In the genomic region with DNA sequence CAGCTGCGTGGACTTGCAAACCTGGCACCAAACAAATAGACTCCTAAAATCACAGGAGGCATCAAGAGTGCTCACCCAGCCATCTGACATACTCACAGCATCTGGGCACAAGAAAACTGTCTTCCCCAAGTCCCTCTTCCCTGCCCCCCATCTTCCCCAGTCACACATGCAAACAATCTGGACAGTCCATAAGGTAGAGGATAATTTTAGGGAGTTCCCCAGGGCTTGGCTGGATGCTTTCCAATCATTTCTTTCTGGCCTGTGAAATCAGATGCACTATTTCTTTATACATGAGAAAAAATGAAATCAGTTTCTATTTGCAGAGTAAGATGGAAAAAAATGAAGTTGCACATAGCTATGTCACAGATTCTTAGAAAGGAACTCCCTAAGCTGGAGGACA, we compare ENCODE assay signal across 19 cellular contexts.
"Had no signal": no experiment of that assay in that cellular context is flagged by ENCODE, and none has a peak within 500 bp of the region (broad histone marks: within the 10 kb centered on the region; RNA-seq: fewer than 3 reads in every experiment).

No MANE protein-coding gene starts in this region.

- H3K36me3 Mint-ChIP-seq: naive B cell, type B pancreatic cell had no signal

- ATAC-seq: heart left ventricle, pancreas, right cardiac atrium had no signal

- DNase-seq: effector CD4-positive, alpha-beta T cell; endodermal cell; erythroblast; foreskin melanocyte; heart left ventricle; hippocampal formation; kidney glomerular epithelial cell; mesendoderm; naive B cell; occipital lobe; pancreas; stimulated activated CD4-positive, alpha-beta T cell treated with anti-CD3 and anti-CD28 coated beads, Interleukin-2, amount 100 ng/mL, for 48 hours; stimulated activated naive CD4-positive, alpha-beta T cell treated with Interleukin-2 at 50 U/mL for 16 hours; thyroid gland; uterus had no signal

- H3K27me3 Mint-ChIP-seq: progenitor cell of endocrine pancreas had no signal

- H3K4me3 Mint-ChIP-seq: endodermal cell, naive B cell, nephron, type B pancreatic cell had no signal

- H3K4me1 Mint-ChIP-seq: endodermal cell, naive B cell, nephron had no signal

- H3K9me3 Mint-ChIP-seq: endodermal cell, naive B cell, nephron, type B pancreatic cell had no signal

- H3K27ac Mint-ChIP-seq: endodermal cell, naive B cell, nephron, progenitor cell of endocrine pancreas, type B pancreatic cell had no signal
